11 cellular contexts compared by ENCODE assay signal in the genomic region with DNA sequence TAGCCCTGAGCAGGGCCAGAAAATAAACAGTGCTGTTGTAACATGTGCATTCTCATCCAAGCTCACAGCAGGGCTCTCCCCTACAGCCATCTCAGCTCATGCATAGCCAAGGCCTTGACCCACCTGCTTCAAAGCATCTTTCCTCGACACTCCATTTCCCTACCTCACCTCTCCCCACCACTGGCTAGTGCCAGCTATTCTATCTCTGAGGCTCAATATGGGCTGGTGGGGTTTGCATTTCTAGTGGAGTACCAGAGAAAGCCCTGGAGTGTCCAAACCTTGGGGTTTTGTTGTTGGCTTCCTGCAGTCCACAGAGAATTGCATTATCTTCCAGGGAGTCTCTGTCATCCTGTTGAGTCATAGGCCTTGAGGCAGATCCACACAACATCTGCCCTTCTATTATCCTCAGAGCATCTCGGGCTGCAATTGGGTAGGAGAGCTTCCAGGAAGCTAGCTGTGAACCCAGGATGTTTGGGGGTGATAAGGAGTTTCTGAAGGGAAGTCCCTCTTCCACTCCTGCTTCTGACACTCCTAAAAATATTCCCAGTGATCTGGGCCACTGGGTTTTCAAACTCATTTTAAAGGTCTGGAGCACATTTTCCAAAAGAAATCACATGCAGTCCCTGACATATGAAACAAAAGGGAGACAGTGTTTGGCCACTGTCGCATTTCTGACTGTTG. TPM values are rescaled to one million over a fixed set of nuclear protein-coding genes. Genes with fewer than 3 reads are reported as not detected.
A peak's percentile ranks its signal among the peaks of the same experiment; 100 is the strongest.
DNase-seq lines count a peak whose midpoint lies in the region; ATAC-seq and TF ChIP-seq lines count a peak whose summit lies in the region.
"Had no signal": no experiment of that assay in that cellular context is flagged by ENCODE, and none has a peak within 500 bp of the region (broad histone marks: within the 10 kb centered on the region; RNA-seq: fewer than 3 reads in every experiment).

No MANE protein-coding gene starts in this region.

- WGBS in GM23248 (ENCODE audit: low coverage in 1 of 2, low lambda C conversion rate in 2 of 2, missing lambda C conversion rate in 2 of 2), 2 experiments, result 37 to 51% methylated on average over 3 of the region's 3 CpGs
- WGBS in sigmoid colon, 2 donors, result 75 to 78% methylated on average over 3 of the region's 3 CpGs

- peaks cover 4 to 10% of the 10 kb centered on the region in 2 donors for H3K27me3 Mint-ChIP-seq in CD8-positive, alpha-beta memory T cell

- POLR2A ChIA-PET in CD8-positive, alpha-beta memory T cell (lab: Charles Lee), result no interaction called here

- peak overlapping the region; percentile 15 for H2AFZ ChIP-seq in GM23248

- no peak overlapping the region for H3K4me3 Mint-ChIP-seq in CD8-positive, alpha-beta memory T cell

- H4K20me1 ChIP-seq in GM23248 (ENCODE audit: insufficient read depth), result no peaks in the 10 kb centered on the region

- CTCF ChIA-PET in CD8-positive, alpha-beta memory T cell (lab: Charles Lee), result no interaction called here

- intact Hi-C loops in sigmoid colon (cut with DNase I), result no loop called here

- H3K36me3 Mint-ChIP-seq in CD8-positive, alpha-beta memory T cell, result no peaks in the 10 kb centered on the region

- peaks cover 58% of the 10 kb centered on the region for H3K4me1 ChIP-seq in GM23248 (ENCODE audit: insufficient read depth)
- H3K4me1 ChIP-seq in sigmoid colon, result peaks cover 0 to 13% (median 10%) of the 10 kb centered on the region in 4 donors
- H3K4me1 ChIP-seq in CD8-positive, alpha-beta memory T cell (ENCODE audit: insufficient read depth, low read length), result no peaks in the 10 kb centered on the region

- no peak overlapping the region for H3K27ac Mint-ChIP-seq in CD8-positive, alpha-beta memory T cell

- no peak for TF ChIP-seq POLR2A in sigmoid colon (IDR thresholded peaks at IDR 0.05)

- no peaks in the 10 kb centered on the region for H3K27me3 ChIP-seq in GM23248 (replicated peaks; ENCODE audit: insufficient read depth)
- no peaks in the 10 kb centered on the region for H3K27me3 ChIP-seq in sigmoid colon
- no peaks in the 10 kb centered on the region for H3K27me3 ChIP-seq in CD8-positive, alpha-beta memory T cell (ENCODE audit: insufficient read depth, low read length, poor library complexity, severe bottlenecking)

- peak; percentile 95 for DNase-seq in GM23248
- peak; percentile 76 for DNase-seq in SK-MEL-5 (ENCODE audit: low read depth, low spot score)
- DNase-seq in fibroblast of pulmonary artery (ENCODE audit: low read depth), result peak; percentile 86
- DNase-seq in sigmoid colon, result peak; percentile 65
- no peak for DNase-seq in CD8-positive, alpha-beta memory T cell
- DNase-seq in HuH-7 (ENCODE audit: low spot score), result no peak
- DNase-seq in SHP77 (lab: John Stamatoyannopoulos, UW), result no peak
- DNase-seq: erythroblast; stimulated activated CD4-positive, alpha-beta T cell treated with anti-CD3 and anti-CD28 coated beads, Interleukin-4, amount 100 ng/mL, for 24 hours had no signal

- no peaks in the 10 kb centered on the region for H3K4me1 Mint-ChIP-seq in CD8-positive, alpha-beta memory T cell

- H3K36me3 ChIP-seq in GM23248 (ENCODE audit: low read depth), result no peaks in the 10 kb centered on the region
- no peaks in the 10 kb centered on the region for H3K36me3 ChIP-seq in sigmoid colon
- no peaks in the 10 kb centered on the region for H3K36me3 ChIP-seq in CD8-positive, alpha-beta memory T cell (ENCODE audit: insufficient read depth, low read length)

- peak overlapping the region; percentile 35 for H3K4me2 ChIP-seq in GM23248 (ENCODE audit: unreplicated experiment)

- peaks cover 61% of the 10 kb centered on the region for H3F3A ChIP-seq in GM23248 (ENCODE audit: insufficient read depth)

- TF ChIP-seq EP300 in sigmoid colon (IDR thresholded peaks at IDR 0.05), result no peak

- in situ Hi-C loops in GM23248 (cut with MboI), result no loop called here
- in situ Hi-C loops in SK-MEL-5 (cut with HindIII; ENCODE audit: low pct_unique_long_range_greater_than_20kb, low sequenced_read_pairs), result no loop called here

- peak overlapping the region; percentile 27 for H3K9ac ChIP-seq in GM23248

- H3K27ac ChIP-seq in GM23248, result peak overlapping the region; percentile 73
- peak overlapping the region; percentile 24 to 69 (median 40) for H3K27ac ChIP-seq in sigmoid colon
- H3K27ac ChIP-seq in CD8-positive, alpha-beta memory T cell (ENCODE audit: low read depth, low read length), result no peak overlapping the region

- H3K79me2 ChIP-seq in GM23248 (ENCODE audit: insufficient read depth), result no peaks in the 10 kb centered on the region

- no peaks in the 10 kb centered on the region for H3K9me3 ChIP-seq in GM23248 (ENCODE audit: low read depth)
- H3K9me3 ChIP-seq in sigmoid colon, result no peaks in the 10 kb centered on the region
- no peaks in the 10 kb centered on the region for H3K9me3 ChIP-seq in CD8-positive, alpha-beta memory T cell (ENCODE audit: low read length)

- H3K9me2 ChIP-seq in GM23248 (ENCODE audit: insufficient read depth), result no peaks in the 10 kb centered on the region

- no peak overlapping the region for H3K4me3 ChIP-seq in GM23248
- H3K4me3 ChIP-seq in fibroblast of pulmonary artery (replicated peaks; ENCODE audit: low read depth, low read length), result no peak overlapping the region
- no peak overlapping the region for H3K4me3 ChIP-seq in sigmoid colon
- no peak overlapping the region for H3K4me3 ChIP-seq in CD8-positive, alpha-beta memory T cell (ENCODE audit: low read length)

- TF ChIP-seq CTCF in fibroblast of pulmonary artery (IDR thresholded peaks at IDR 0.05; ENCODE audit: low read length, missing control alignments), result no peak
- TF ChIP-seq CTCF in sigmoid colon (IDR thresholded peaks at IDR 0.05), result no peak

- ATAC-seq in GM19351 (IDR thresholded peaks at IDR 0.05; ENCODE audit: unreplicated experiment), result no peak
- ATAC-seq: activated CD4-positive, CD25-positive, alpha-beta regulatory T cell treated with anti-CD3 and anti-CD28 coated beads, Interleukin-2, amount 50 U/mL, for 24 hours had no signal

- no peaks in the 10 kb centered on the region for H3K9me3 Mint-ChIP-seq in CD8-positive, alpha-beta memory T cell

RNA-seq across cellular contexts. Expression of a gene that starts 36.1 kb away (rescaled TPM):
- total RNA-seq in GM23248 (2014; rRNA removed; shearing (Covaris generic)), result 50.8 and 55.9 TPM in 2 replicates
- 21.8 and 22.3 TPM in 2 replicates for polyA plus RNA-seq in GM23248 (2016; fragmentation: Nextera tagmentation; extraction: Ambion mirVana)
- total RNA-seq in SK-MEL-5 (2014; rRNA removed; shearing (Covaris generic)), result 12.0 and 13.5 TPM in 2 replicates
- polyA plus RNA-seq in SK-MEL-5 (2015; cell fraction: cytosol; rRNA removed), result 17.2 and 22.1 TPM in 2 replicates
- 9.2 and 18.2 TPM in 2 replicates for polyA plus RNA-seq in SK-MEL-5 (2015; cell fraction: nucleus; rRNA removed)
- total RNA-seq in sigmoid colon, result 100 to 1,000 TPM in 3 of 4 donors, 10 to 100 TPM in 1; 96.3 to 161 (median 115) TPM
- polyA plus RNA-seq in sigmoid colon, result 1 to 10 TPM in 2 of 3 donors, under 1 TPM in 1; 0.69 to 7.9 (median 1.8) TPM
- total RNA-seq in CD8-positive, alpha-beta memory T cell, result under 1 TPM; 0.50 to 0.78 TPM
- 0.12 TPM for polyA plus RNA-seq in CD8-positive, alpha-beta memory T cell

Comparison
In these comparisons a context has a peak if more than half of its experiments do, and no peak if none do; other contexts are left out.
1. DNase-seq: peak in GM23248 (single experiment), SK-MEL-5 (single experiment), fibroblast of pulmonary artery (single experiment) and sigmoid colon (single experiment); none in CD8-positive, alpha-beta memory T cell (0 of 5), HuH-7 (single experiment) and SHP77 (0 of 2).